ENCODE assay signal across 13 cellular contexts in genomic region chr20:25251019-25251418, GRCh38. TPM values are rescaled to one million over a fixed set of nuclear protein-coding genes. Genes with fewer than 3 reads are reported as not detected.
DNase-seq lines count a peak whose midpoint lies in the region; ATAC-seq, FAIRE-seq and TF ChIP-seq lines count a peak whose summit lies in the region.
"Had no signal": no experiment of that assay in that cellular context is flagged by ENCODE, and none has a peak within 500 bp of the region (broad histone marks: within the 10 kb centered on the region; RNA-seq: fewer than 3 reads in every experiment).

No MANE protein-coding gene starts in this region.

- no peak for FAIRE-seq in A549 (lab: Jason Lieb, UNC)

- TF ChIP-seq POLR2A in A549 (IDR thresholded peaks at IDR 0.05; ENCODE audit: low read length): no peak

- no peak overlapping the region for H3K27ac ChIP-seq in A549
- no peak overlapping the region for H3K27ac ChIP-seq in PC-3 (ENCODE audit: low read length)
- H3K27ac ChIP-seq in endodermal cell (ENCODE audit: low read depth, low read length): no peak overlapping the region

- BruUV-seq in PC-3 (replicated peaks; lab: Mats Ljungman, UMichigan): no TSS peak

- ATAC-seq in A549 (no peak), PC-3 (no peak), HG03095 (IDR thresholded peaks at IDR 0.05; ENCODE audit: unreplicated experiment) (no peak)

- H3F3A ChIP-seq in PC-3 (ENCODE audit: low read length, unreplicated experiment): no peaks in the 10 kb centered on the region

- H3K4me3 Mint-ChIP-seq in endodermal cell (no peak overlapping the region), nephron progenitor cell (peak overlapping the region; percentile 98)

- H3K9ac ChIP-seq in PC-3 (ENCODE audit: low read length) (peak overlapping the region; percentile 75; the same call in 1 of the 2 replicates), endodermal cell (ENCODE audit: extremely low read depth, low read length, poor library complexity, severe bottlenecking) (no peak overlapping the region)

- H3K27me3 ChIP-seq in PC-3 (ENCODE audit: low read length): no peaks in the 10 kb centered on the region
- H3K27me3 ChIP-seq in endodermal cell (ENCODE audit: control insufficient read depth, insufficient read depth, low read length, poor library complexity, severe bottlenecking): no peaks in the 10 kb centered on the region

- no peaks in the 10 kb centered on the region for H3K9me3 Mint-ChIP-seq in endodermal cell
- no peaks in the 10 kb centered on the region for H3K9me3 Mint-ChIP-seq in nephron progenitor cell

- intact Hi-C loops in PC-3 (cut with micrococcal nuclease): no loop called here

- H3K4me2 ChIP-seq in A549 (peak overlapping the region; percentile 87), PC-3 (ENCODE audit: low read length) (peak overlapping the region; percentile 95)

- H2AFZ ChIP-seq in PC-3 (ENCODE audit: low read length): no peak overlapping the region

- H3K36me3 ChIP-seq in PC-3 (ENCODE audit: low read depth, low read length) (peaks cover 32% of the 10 kb centered on the region), endodermal cell (ENCODE audit: control insufficient read depth, insufficient read depth, low read length) (peaks cover 19% of the 10 kb centered on the region)

- H3K36me3 Mint-ChIP-seq in endodermal cell (ENCODE audit: low read depth) (peaks cover 5% of the 10 kb centered on the region), nephron progenitor cell (ENCODE audit: low read depth) (peaks cover 19% of the 10 kb centered on the region)

- H4K20me1 ChIP-seq in PC-3 (ENCODE audit: low read length): peaks cover 59% of the 10 kb centered on the region

- no peak for TF ChIP-seq EP300 in A549 (IDR thresholded peaks at IDR 0.05)

- CTCF ChIA-PET in A549 (lab: Yijun Ruan, JAX) (interaction anchor here (0.6 to 11.8 kb wide), 8 partner anchors 10 to 149 kb away, joined by 3 to 300 read pairs (median 4); no protein-coding TSS in a partner anchor), PC-3 (lab: Charles Lee) (interaction anchor here (0.5 to 1.1 kb wide), 2 partner anchors 27 to 140 kb away, joined by 3 to 6 read pairs; partner anchors contain the start of gene ABHD12)

- POLR2A ChIA-PET in A549 (lab: Yijun Ruan, JAX): no interaction called here
- POLR2A ChIA-PET in PC-3 (lab: Charles Lee; ENCODE audit: unreplicated experiment): no interaction called here

- no peaks in the 10 kb centered on the region for H3K9me3 ChIP-seq in A549
- no peaks in the 10 kb centered on the region for H3K9me3 ChIP-seq in PC-3 (ENCODE audit: low read length)
- no peaks in the 10 kb centered on the region for H3K9me3 ChIP-seq in endodermal cell (ENCODE audit: control insufficient read depth, low read length)

- H3K4me3 ChIP-seq in A549: peak overlapping the region; percentile 82; the same call in 1 of the 3 replicates
- peak overlapping the region; percentile 92 for H3K4me3 ChIP-seq in PC-3 (ENCODE audit: low read length)
- H3K4me3 ChIP-seq in endodermal cell (ENCODE audit: low read length): no peak overlapping the region

- H3K27me3 Mint-ChIP-seq in endodermal cell (ENCODE audit: insufficient read depth): peaks cover 5% of the 10 kb centered on the region
- H3K27me3 Mint-ChIP-seq in nephron progenitor cell (ENCODE audit: low read depth, poor library complexity): peaks cover 9% of the 10 kb centered on the region

- H3K4me1 ChIP-seq in A549 (peaks cover 74% of the 10 kb centered on the region), PC-3 (ENCODE audit: insufficient read depth, low read length) (peaks cover 52% of the 10 kb centered on the region), endodermal cell (ENCODE audit: control insufficient read depth, insufficient read depth, low read length) (peaks cover 2% of the 10 kb centered on the region)

- DNase-seq in A549 (ENCODE audit: low read depth in 1 of 2, low spot score in 1 of 2) (no peak), PC-3 (no peak), endodermal cell (peak; percentile 19), nephron progenitor cell (no peak), AG08396 (ENCODE audit: low spot score) (no peak), NCI-H2107 treated with DMSO at 0.1 percent for 48 hours (lab: John Stamatoyannopoulos, UW; ENCODE audit: unreplicated experiment) (no peak)
- DNase-seq in stimulated activated CD8-positive, alpha-beta memory T cell treated with anti-CD3 and anti-CD28 coated beads, Interleukin-4, amount 100 ng/mL, for 48 hours: no peak
- DNase-seq: activated CD4-positive, alpha-beta T cell treated with anti-CD3 and anti-CD28 coated beads, Interleukin-2, amount 50 U/mL, for 1 hour; activated effector memory CD4-positive, alpha-beta T cell treated with anti-CD3 and anti-CD28 coated beads, Interleukin-2, amount 50 U/mL, for 16 hours; cortex of kidney; islet precursor cell; NCI-H2171 treated with DMSO at 0.1 percent for 48 hours had no signal

- H3K4me1 Mint-ChIP-seq in endodermal cell (peaks cover 52% of the 10 kb centered on the region), nephron progenitor cell (peaks cover 70% of the 10 kb centered on the region)

- no peak for TF ChIP-seq CTCF in A549 (IDR thresholded peaks at IDR 0.05)
- TF ChIP-seq CTCF in PC-3 (conservative IDR thresholded peaks at IDR 0.05; ENCODE audit: low read depth, low read length): no peak
- no peak for TF ChIP-seq CTCF in endodermal cell (conservative IDR thresholded peaks at IDR 0.05)
- TF ChIP-seq CTCF in nephron progenitor cell (IDR thresholded peaks at IDR 0.05): no peak

- H3K79me2 ChIP-seq in PC-3 (ENCODE audit: low read length): peaks cover 91% of the 10 kb centered on the region

- TF ChIP-seq RAD21 in A549 (conservative IDR thresholded peaks at IDR 0.05 in 1 of 2, IDR thresholded peaks at IDR 0.05 in 1 of 2): no peak

- H3K9me2 ChIP-seq in PC-3 (replicated peaks; ENCODE audit: low read length): no peaks in the 10 kb centered on the region

- H3K27ac Mint-ChIP-seq in endodermal cell: no peak overlapping the region
- no peak overlapping the region for H3K27ac Mint-ChIP-seq in nephron progenitor cell

- WGBS in A549 (ENCODE audit: missing lambda C conversion rate): 90% methylated on average over 9 of the region's 9 CpGs
- 95 to 98% methylated on average over 5 to 9 of the region's 9 CpGs for WGBS in endodermal cell (ENCODE audit: insufficient coverage in 1 of 2, insufficient read length in 1 of 2), 2 experiments

TF ChIP-seq in A549, 52 proteins besides CTCF, POLR2A, EP300 and RAD21 (continues in another document):
- TF ChIP-seq HES2 (IDR thresholded peaks at IDR 0.05): no peak
- no peak for TF ChIP-seq REST (IDR thresholded peaks at IDR 0.05)
- TF ChIP-seq ELK1 (IDR thresholded peaks at IDR 0.05; ENCODE audit: low read depth, low read length): no peak
- TF ChIP-seq GATA3 (IDR thresholded peaks at IDR 0.05; ENCODE audit: borderline replicate concordance): no peak

RNA-seq across cellular contexts. Expression of gene PYGB, which starts 3.1 kb away (rescaled TPM):
- 100 and 113 TPM in 2 replicates for polyA plus RNA-seq in A549 (2011; rRNA removed)
- 80.7 and 98.5 TPM in 2 replicates for polyA plus RNA-seq in A549 (2012; cell fraction: cytosol; rRNA removed)
- 252 and 288 TPM in 2 replicates for polyA plus RNA-seq in A549 (2012; cell fraction: nucleus; rRNA removed)
- 85.5 to 93.7 TPM (median 93.2 TPM) in 3 replicates for polyA plus RNA-seq in A549 (2017; fragmentation: RNase III; extraction: RNeasy Plus Mini Kit Qiagen cat#74134 plus additional on column Dnase treatment)
- polyA minus RNA-seq in A549 (2011; rRNA and poly(A)+ RNA removed): 178 and 188 TPM in 2 replicates
- total RNA-seq in PC-3 (2014; rRNA removed): 216 and 245 TPM in 2 replicates
- total RNA-seq in endodermal cell: 10 to 100 TPM; 59.3 to 66.8 TPM
- 48.4 TPM for polyA plus RNA-seq in endodermal cell (2013, experiment 1 of 2)
- polyA plus RNA-seq in endodermal cell (2013, experiment 2 of 2): 48.7 TPM

RNA-seq across cellular contexts. Expression of gene ENTPD6, which starts 55.5 kb away (rescaled TPM):
- polyA plus RNA-seq in A549 (2011; rRNA removed) (85.7 and 95.4 TPM in 2 replicates), A549 (2017; fragmentation: RNase III; extraction: RNeasy Plus Mini Kit Qiagen cat#74134 plus additional on column Dnase treatment) (86.9 to 90.0 TPM (median 87.0 TPM) in 3 replicates)
- 121 and 136 TPM in 2 replicates for polyA plus RNA-seq in A549 (2012; cell fraction: cytosol; rRNA removed)
- polyA plus RNA-seq in A549 (2012; cell fraction: nucleus; rRNA removed): 433 and 486 TPM in 2 replicates
- 77.7 and 83.6 TPM in 2 replicates for polyA minus RNA-seq in A549 (2011; rRNA and poly(A)+ RNA removed)
- total RNA-seq in PC-3 (2014; rRNA removed) (122 and 150 TPM in 2 replicates), endodermal cell (10 to 100 TPM; 77.1 to 93.6 TPM)
- 49.8 TPM for polyA plus RNA-seq in endodermal cell (2013, experiment 1 of 2)
- polyA plus RNA-seq in endodermal cell (2013, experiment 2 of 2): 44.7 TPM
